ENCODE assay signal across 8 cellular contexts in the genomic region with DNA sequence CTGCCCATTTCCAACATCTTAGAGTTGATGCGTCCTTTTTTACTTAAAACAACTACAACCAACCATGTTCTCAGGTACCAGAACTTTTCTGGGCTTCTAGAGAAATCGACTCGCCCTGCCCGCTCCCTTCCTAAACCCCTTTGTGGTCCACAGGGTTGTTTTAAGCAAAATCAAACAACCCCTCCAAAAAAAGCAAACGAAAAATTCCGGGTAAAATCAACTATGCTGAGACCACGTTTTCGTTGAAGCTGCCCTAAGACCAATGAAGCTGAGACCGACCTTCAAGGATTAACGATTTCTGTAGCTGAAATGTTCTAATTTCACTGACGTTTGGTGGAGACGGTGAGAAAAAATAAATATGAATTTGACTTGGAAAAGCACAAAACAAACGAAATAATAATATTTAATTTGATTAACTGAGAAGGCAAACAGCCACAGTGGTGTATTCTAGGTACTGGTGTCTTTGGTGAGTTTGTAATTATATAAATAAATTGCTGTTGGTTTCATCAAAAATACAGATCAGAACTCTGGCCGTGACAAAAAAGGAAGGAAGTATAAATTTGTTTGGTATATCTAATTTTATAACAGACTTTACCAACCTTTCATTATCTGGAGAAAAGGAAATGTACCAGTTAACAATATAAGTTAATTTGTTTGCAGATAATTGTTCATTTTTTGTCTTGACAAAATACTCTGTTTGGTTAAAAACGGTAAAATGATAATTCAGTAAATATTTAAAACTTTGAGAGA. TPM values are rescaled to one million over a fixed set of nuclear protein-coding genes. Genes with fewer than 3 reads are reported as not detected.
DNase-seq lines count a peak whose midpoint lies in the region; ATAC-seq and TF ChIP-seq lines count a peak whose summit lies in the region.

No MANE protein-coding gene starts in this region.

- peaks cover 52% of the 10 kb centered on the region for H3K79me2 ChIP-seq in SK-N-SH (ENCODE audit: insufficient read depth)

- intact Hi-C loops in sciatic nerve (cut with DNase I) = no loop called here

- POLR2A ChIA-PET in SK-N-SH (lab: Yijun Ruan, JAX) = interaction anchor here (1.1 to 1.9 kb wide), 5 partner anchors 12 to 369 kb away, joined by 3 to 6 read pairs (median 4); partner anchors contain the start of genes CCDC126 and KLHL7

- H2AFZ ChIP-seq in SK-N-SH (ENCODE audit: low read depth) = peak overlapping the region; percentile 90

- no peaks in the 10 kb centered on the region for H4K20me1 ChIP-seq in SK-N-SH (ENCODE audit: insufficient read depth)

- CTCF ChIA-PET in SK-N-SH (lab: Yijun Ruan, JAX) = interaction anchor here (1.0 to 2.2 kb wide), 6 partner anchors 11 to 203 kb away, joined by 3 to 9 read pairs (median 4); no protein-coding TSS in a partner anchor

- peak overlapping the region; percentile 91 for H3K9ac ChIP-seq in SK-N-SH

- H3K4me3 ChIP-seq in SK-N-SH (ENCODE audit: low read depth in 2 of 2, low read length in 1 of 2) = peak overlapping the region; percentile 88 to 89
- H3K4me3 ChIP-seq in epithelial cell of proximal tubule (ENCODE audit: low read depth, low read length) = peak overlapping the region; percentile 58
- H3K4me3 ChIP-seq in skeletal muscle cell (ENCODE audit: low read depth, low read length) = peak overlapping the region; percentile 70

- TF ChIP-seq CTCF in SK-N-SH (IDR thresholded peaks at IDR 0.05) = no peak
- no peak for TF ChIP-seq CTCF in epithelial cell of proximal tubule (conservative IDR thresholded peaks at IDR 0.05; ENCODE audit: low read depth, low read length)

- 1% methylated on average over 15 of the region's 15 CpGs for WGBS in SK-N-SH (ENCODE audit: low lambda C conversion rate)

- TF ChIP-seq RAD21 in SK-N-SH (IDR thresholded peaks at IDR 0.05; ENCODE audit: low read length) = no peak

- peaks cover 4 to 37% of the 10 kb centered on the region in 2 experiments; a peak in 3 of 4 replicates for H3K4me1 ChIP-seq in SK-N-SH (ENCODE audit: control insufficient read depth in 1 of 2, insufficient read depth in 2 of 2, low read depth in 1 of 2, low read length in 1 of 2)

- no peaks in the 10 kb centered on the region; the same call in 1 of the 2 replicates for H3K9me2 ChIP-seq in SK-N-SH

- no peaks in the 10 kb centered on the region for H3K9me3 ChIP-seq in SK-N-SH

- peaks cover 42% of the 10 kb centered on the region for H3F3A ChIP-seq in SK-N-SH (replicated peaks; ENCODE audit: insufficient read depth)

- H3K4me2 ChIP-seq in SK-N-SH = peak overlapping the region; percentile 94

- no peaks in the 10 kb centered on the region for H3K27me3 ChIP-seq in SK-N-SH (ENCODE audit: insufficient read depth)

- no peaks in the 10 kb centered on the region for H3K36me3 ChIP-seq in SK-N-SH (replicated peaks in 1 of 2; ENCODE audit: control insufficient read depth in 1 of 2, insufficient read depth in 2 of 2, low read length in 1 of 2)

- H3K27ac ChIP-seq in SK-N-SH (ENCODE audit: low read depth in 2 of 2, low read length in 1 of 2) = peak overlapping the region; percentile 93 to 100

- DNase-seq in SK-N-SH (no peak), NCI-H345 treated with DMSO at 0.1 percent for 48 hours (lab: John Stamatoyannopoulos, UW; ENCODE audit: unreplicated experiment) (peak; percentile 52), epithelial cell of proximal tubule (ENCODE audit: low read depth) (no peak), skeletal muscle cell (ENCODE audit: low read depth) (no peak), sciatic nerve (ENCODE audit: low spot score) (no peak)

- no peak for ATAC-seq in SK-N-SH treated with all-trans-retinoic acid at 6 μM for 48 hours
- ATAC-seq in sciatic nerve = no peak
- no peak for ATAC-seq in GM18907 (IDR thresholded peaks at IDR 0.05; ENCODE audit: unreplicated experiment)
- ATAC-seq in HG02840 (IDR thresholded peaks at IDR 0.05; ENCODE audit: low FRiP score, unreplicated experiment) = no peak

- TF ChIP-seq EP300 in SK-N-SH (IDR thresholded peaks at IDR 0.05; ENCODE audit: borderline replicate concordance in 1 of 2, low read depth in 1 of 2, low read length in 1 of 2) = 0 out of 4 replicates have a peak, but pooled peaks of 1 of the 2 experiments have one; percentile 3

TF ChIP-seq in SK-N-SH, 30 proteins besides CTCF, POLR2A, EP300 and RAD21:
- TF ChIP-seq RXRA (IDR thresholded peaks at IDR 0.05; ENCODE audit: borderline replicate concordance, low read depth) (no peak), MXI1 (IDR thresholded peaks at IDR 0.05; ENCODE audit: low read depth, low read length) (no peak), GABPA (IDR thresholded peaks at IDR 0.05; ENCODE audit: low read depth) (0 out of 2 replicates have a peak, but pooled peaks have one; percentile 4), FOXJ3 (CRISPR knock-in tag; IDR thresholded peaks at IDR 0.05) (peak; percentile 16; the same call in 1 of the 2 replicates), YY1 (IDR thresholded peaks at IDR 0.05; ENCODE audit: low read depth) (no peak), SMC3 (IDR thresholded peaks at IDR 0.05; ENCODE audit: low read depth, low read length) (no peak)
TF ChIP-seq in SK-N-SH: peak in this region for 2.

TF ChIP-seq in SK-N-SH treated with all-trans-retinoic acid at 6 μM for 48 hours, 23 proteins besides CTCF, POLR2A, EP300 and RAD21:
- no peak for TF ChIP-seq PPARA (CRISPR knock-in tag; IDR thresholded peaks at IDR 0.05; ENCODE audit: borderline replicate concordance)
- TF ChIP-seq RARB (CRISPR knock-in tag; IDR thresholded peaks at IDR 0.05) = no peak
- no peak for TF ChIP-seq CSRNP3 (CRISPR knock-in tag; IDR thresholded peaks at IDR 0.05)
TF ChIP-seq in SK-N-SH treated with all-trans-retinoic acid at 6 μM for 48 hours: peak in this region for 0.

RNA-seq across cellular contexts. Expression of gene IGF2BP3, which starts 4.7 kb away (rescaled TPM):
- polyA plus RNA-seq in SK-N-SH (2012; rRNA removed) = 34.4 and 46.5 TPM in 2 replicates
- polyA plus RNA-seq in SK-N-SH (2012; cell fraction: cytosol; rRNA removed) = 36.8 and 46.3 TPM in 2 replicates
- polyA plus RNA-seq in SK-N-SH (2012; cell fraction: nucleus; rRNA removed) = 99.6 and 114 TPM in 2 replicates
- 42.4 and 49.3 TPM in 2 replicates for total RNA-seq in epithelial cell of proximal tubule
- total RNA-seq in sciatic nerve = 2.0 TPM

RNA-seq across cellular contexts. Expression of gene TRA2A, which starts 56.8 kb away (rescaled TPM):
- 62.1 and 84.6 TPM in 2 replicates for polyA plus RNA-seq in SK-N-SH (2012; rRNA removed)
- polyA plus RNA-seq in SK-N-SH (2012; cell fraction: cytosol; rRNA removed) = 56.4 and 65.5 TPM in 2 replicates
- polyA plus RNA-seq in SK-N-SH (2012; cell fraction: nucleus; rRNA removed) = 74.5 and 151 TPM in 2 replicates
- total RNA-seq in epithelial cell of proximal tubule (23.1 and 28.7 TPM in 2 replicates), sciatic nerve (97.9 TPM)

Comparison
In these comparisons a context has a peak if more than half of its experiments do, and no peak if none do; other contexts are left out.
1. RNA of gene IGF2BP3, which starts 4.7 kb away (total RNA-seq): 42.4 to 49.3 TPM in epithelial cell of proximal tubule; 2.0 TPM in sciatic nerve (single experiment); every median in the first group is over 10 times any median in the second.
2. Peak in every context shown above with its lines, with median percentiles within 50 percentile points of each other: H3K4me3 ChIP-seq.